In the genomic region with DNA sequence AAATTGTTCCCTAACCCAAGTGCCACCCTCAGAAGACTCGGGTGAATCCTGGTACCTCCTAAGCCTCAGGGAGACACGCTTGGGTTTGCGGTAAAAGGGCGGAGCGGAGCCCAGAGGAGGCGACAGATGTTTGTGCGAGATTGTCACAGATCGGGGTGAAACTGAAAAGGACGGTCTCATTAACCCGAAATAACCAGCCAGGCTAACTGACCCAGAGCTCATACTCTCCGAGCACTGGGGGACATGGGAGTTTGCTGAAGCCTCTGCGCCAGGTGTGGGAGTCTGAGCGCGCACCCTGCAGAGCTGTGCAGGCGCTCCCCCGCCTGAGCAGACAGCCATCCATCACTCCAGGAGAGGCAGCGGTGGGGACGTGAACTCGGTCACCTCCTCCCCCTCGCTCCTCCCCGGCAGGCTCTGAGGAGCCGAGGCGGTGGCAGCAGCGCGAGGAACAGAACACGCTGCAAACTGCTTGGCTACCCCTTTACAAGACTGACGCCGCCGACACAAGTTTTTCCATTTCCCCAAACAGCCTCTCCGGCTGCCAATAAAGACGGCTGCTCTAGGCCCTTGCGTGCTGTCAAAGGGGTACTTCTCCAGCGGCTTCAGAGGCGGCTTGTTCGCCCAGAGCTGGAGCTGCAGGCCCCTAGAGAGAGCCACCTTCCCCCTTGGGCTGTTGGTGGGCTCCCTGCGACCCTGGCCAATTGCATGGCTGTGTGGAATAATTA, we compare ENCODE assay signal across 1 cellular context.
A peak's percentile ranks its signal among the peaks of the same experiment; 100 is the strongest.
TF ChIP-seq lines count a peak whose summit lies in the region.

No MANE protein-coding gene starts in this region.

TF ChIP-seq in K562, 482 proteins besides CTCF, POLR2A, EP300 and RAD21 (continued from another document):
- no peak for TF ChIP-seq KAT2B (IDR thresholded peaks at IDR 0.05; ENCODE audit: low read depth, low read length)
- no peak for TF ChIP-seq ZFP36 (IDR thresholded peaks at IDR 0.05; ENCODE audit: low read depth, low read length, partially characterized antibody)
- no peak for TF ChIP-seq ATF1 (CRISPR knock-in tag; IDR thresholded peaks at IDR 0.05)
- TF ChIP-seq ATF1 (tag; IDR thresholded peaks at IDR 0.05), result peak; percentile 82
- TF ChIP-seq CBX2 (IDR thresholded peaks at IDR 0.05; ENCODE audit: insufficient read depth, low read length, poor library complexity, severe bottlenecking), result no peak
- TF ChIP-seq NCOA2 (IDR thresholded peaks at IDR 0.05; ENCODE audit: partially characterized antibody in 2 of 2), result peak in 1 of 2 experiments; percentile 86
- no peak for TF ChIP-seq DDX20 (tag; IDR thresholded peaks at IDR 0.05; ENCODE audit: low read depth)
- TF ChIP-seq, protein P1, sequence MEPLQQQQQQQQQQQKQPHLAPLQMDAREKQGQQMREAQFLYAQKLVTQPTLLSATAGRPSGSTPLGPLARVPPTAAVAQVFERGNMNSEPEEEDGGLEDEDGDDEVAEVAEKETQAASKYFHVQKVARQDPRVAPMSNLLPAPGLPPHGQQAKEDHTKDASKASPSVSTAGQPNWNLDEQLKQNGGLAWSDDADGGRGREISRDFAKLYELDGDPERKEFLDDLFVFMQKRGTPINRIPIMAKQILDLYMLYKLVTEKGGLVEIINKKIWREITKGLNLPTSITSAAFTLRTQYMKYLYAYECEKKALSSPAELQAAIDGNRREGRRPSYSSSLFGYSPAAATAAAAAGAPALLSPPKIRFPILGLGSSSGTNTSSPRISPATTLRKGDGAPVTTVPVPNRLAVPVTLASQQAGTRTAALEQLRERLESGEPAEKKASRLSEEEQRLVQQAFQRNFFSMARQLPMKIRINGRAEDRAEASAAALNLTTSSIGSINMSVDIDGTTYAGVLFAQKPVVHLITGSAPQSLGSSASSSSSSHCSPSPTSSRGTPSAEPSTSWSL (CRISPR knock-in tag; IDR thresholded peaks at IDR 0.05; ENCODE audit: borderline replicate concordance), result no peak
- peak; percentile 94 for TF ChIP-seq SMARCC2 (IDR thresholded peaks at IDR 0.05; ENCODE audit: low read depth)
- TF ChIP-seq, protein P2, sequence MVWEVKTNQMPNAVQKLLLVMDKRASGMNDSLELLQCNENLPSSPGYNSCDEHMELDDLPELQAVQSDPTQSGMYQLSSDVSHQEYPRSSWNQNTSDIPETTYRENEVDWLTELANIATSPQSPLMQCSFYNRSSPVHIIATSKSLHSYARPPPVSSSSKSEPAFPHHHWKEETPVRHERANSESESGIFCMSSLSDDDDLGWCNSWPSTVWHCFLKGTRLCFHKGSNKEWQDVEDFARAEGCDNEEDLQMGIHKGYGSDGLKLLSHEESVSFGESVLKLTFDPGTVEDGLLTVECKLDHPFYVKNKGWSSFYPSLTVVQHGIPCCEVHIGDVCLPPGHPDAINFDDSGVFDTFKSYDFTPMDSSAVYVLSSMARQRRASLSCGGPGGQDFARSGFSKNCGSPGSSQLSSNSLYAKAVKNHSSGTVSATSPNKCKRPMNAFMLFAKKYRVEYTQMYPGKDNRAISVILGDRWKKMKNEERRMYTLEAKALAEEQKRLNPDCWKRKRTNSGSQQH (CRISPR knock-in tag; IDR thresholded peaks at IDR 0.05), result 0 out of 2 replicates have a peak, but pooled peaks have one; percentile 43
- TF ChIP-seq CAMTA2 (CRISPR knock-in tag; conservative IDR thresholded peaks at IDR 0.05), result no peak
- peak; percentile 63; the same call in 1 of the 2 replicates for TF ChIP-seq FOSL1 (tag; conservative IDR thresholded peaks at IDR 0.05)
- TF ChIP-seq TCF3 (CRISPR knock-in tag; IDR thresholded peaks at IDR 0.05), result peak; percentile 98
- TF ChIP-seq ARID1B (IDR thresholded peaks at IDR 0.05), result peak; percentile 99
- no peak for TF ChIP-seq ZNF551 (CRISPR knock-in tag; IDR thresholded peaks at IDR 0.05)
- peak; percentile 61 for TF ChIP-seq CBX5 (IDR thresholded peaks at IDR 0.05; ENCODE audit: borderline replicate concordance, low read depth)
- peak; percentile 92 for TF ChIP-seq LCOR (CRISPR knock-in tag; IDR thresholded peaks at IDR 0.05)
- peak; percentile 92 for TF ChIP-seq MECOM (CRISPR knock-in tag; IDR thresholded peaks at IDR 0.05)
- no peak for TF ChIP-seq ZNF717 (CRISPR knock-in tag; IDR thresholded peaks at IDR 0.05)
- TF ChIP-seq STAT5A (IDR thresholded peaks at IDR 0.05; ENCODE audit: borderline replicate concordance, low read length), result peak; percentile 84
- no peak for TF ChIP-seq PPARD (CRISPR knock-in tag; IDR thresholded peaks at IDR 0.05)
- no peak; the same call in 1 of the 2 replicates for TF ChIP-seq KAT7 (CRISPR knock-in tag; IDR thresholded peaks at IDR 0.05; ENCODE audit: borderline replicate concordance)
- TF ChIP-seq HNRNPL (IDR thresholded peaks at IDR 0.05; ENCODE audit: low read depth, low read length), result no peak
- peak; percentile 85 for TF ChIP-seq ZNF644 (tag; IDR thresholded peaks at IDR 0.05; ENCODE audit: low read depth)
- 0 out of 2 replicates have a peak, but pooled peaks have one; percentile 29 for TF ChIP-seq KDM2B (CRISPR knock-in tag; IDR thresholded peaks at IDR 0.05)
- no peak for TF ChIP-seq EWSR1 (IDR thresholded peaks at IDR 0.05; ENCODE audit: borderline replicate concordance, low read depth, partially characterized antibody)
- peak; percentile 72 for TF ChIP-seq TOE1 (IDR thresholded peaks at IDR 0.05; ENCODE audit: borderline replicate concordance)
- TF ChIP-seq TOE1 (CRISPR knock-in tag; IDR thresholded peaks at IDR 0.05; ENCODE audit: borderline replicate concordance, low read depth), result no peak
- TF ChIP-seq MCM3 (IDR thresholded peaks at IDR 0.05), result no peak
- TF ChIP-seq ZNF584 (CRISPR knock-in tag; IDR thresholded peaks at IDR 0.05; ENCODE audit: low read depth), result peak; percentile 90
- no peak for TF ChIP-seq ZNF444 (CRISPR knock-in tag; IDR thresholded peaks at IDR 0.05)
- TF ChIP-seq RNF2 (IDR thresholded peaks at IDR 0.05), result peak; percentile 100
- TF ChIP-seq HNRNPUL1 (IDR thresholded peaks at IDR 0.05; ENCODE audit: low read length), result no peak
- TF ChIP-seq, protein P3, sequence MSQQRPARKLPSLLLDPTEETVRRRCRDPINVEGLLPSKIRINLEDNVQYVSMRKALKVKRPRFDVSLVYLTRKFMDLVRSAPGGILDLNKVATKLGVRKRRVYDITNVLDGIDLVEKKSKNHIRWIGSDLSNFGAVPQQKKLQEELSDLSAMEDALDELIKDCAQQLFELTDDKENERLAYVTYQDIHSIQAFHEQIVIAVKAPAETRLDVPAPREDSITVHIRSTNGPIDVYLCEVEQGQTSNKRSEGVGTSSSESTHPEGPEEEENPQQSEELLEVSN (IDR thresholded peaks at IDR 0.05; ENCODE audit: borderline replicate concordance in 1 of 2, extremely low read depth in 1 of 2, insufficient read depth in 1 of 2, insufficient read length in 1 of 2, low read depth in 1 of 2, low read length in 1 of 2, poor library complexity in 1 of 2, severe bottlenecking in 1 of 2), result peak; percentile 84 to 92
